In the genomic region with DNA sequence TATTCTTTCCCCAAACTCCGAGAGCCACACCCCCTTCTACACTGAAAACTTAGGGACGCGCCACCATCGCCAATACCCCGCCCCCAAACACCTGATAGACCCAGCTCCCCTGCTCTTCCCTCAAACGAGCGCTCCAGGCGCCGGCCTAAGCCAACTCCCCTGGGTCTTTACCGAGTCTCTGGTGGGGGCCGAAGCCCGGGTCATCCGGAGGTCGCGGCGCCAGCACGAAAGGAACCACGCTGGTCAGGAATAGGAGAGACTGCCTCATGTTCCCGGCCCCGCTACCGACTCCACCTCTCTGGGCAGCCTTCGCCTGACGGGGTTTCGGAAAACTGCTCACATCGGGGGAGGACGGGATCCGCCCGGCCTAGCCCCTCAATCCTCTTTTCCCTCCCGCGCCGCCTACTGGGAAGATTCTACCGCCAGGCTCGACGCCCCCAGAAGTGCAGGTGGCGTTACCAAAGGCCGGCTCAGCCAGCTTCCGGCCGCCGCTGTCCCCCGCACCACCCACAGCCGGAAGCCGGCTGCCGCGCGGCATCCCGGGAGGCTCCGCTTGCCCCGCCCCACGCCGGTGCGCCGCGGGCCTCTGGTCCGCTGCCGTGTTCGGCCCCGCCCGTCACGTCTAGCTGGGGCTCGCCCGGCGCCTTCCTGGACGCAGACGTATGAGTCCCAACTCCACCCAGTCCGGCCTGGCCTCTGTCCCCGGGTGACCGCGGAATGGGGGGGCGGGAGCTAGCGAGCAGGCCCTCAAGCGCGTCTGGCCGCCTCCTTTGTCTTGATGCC, we compare ENCODE assay signal across 8 cellular contexts. TPM values are rescaled to one million over a fixed set of nuclear protein-coding genes. Genes with fewer than 3 reads are reported as not detected.
DNase-seq lines count a peak whose midpoint lies in the region; FAIRE-seq and TF ChIP-seq lines count a peak whose summit lies in the region.

ADAM17 (minus strand) TSS at position 493 of the 783 bp plus-strand sequence; CDS start at position 268, 225 bp downstream.

- H3K4me1 ChIP-seq in ES-I3 (ENCODE audit: insufficient read depth, low read length) = peaks cover 11% of the 10 kb centered on the region; the same call in 1 of the 2 replicates
- peaks cover 10% of the 10 kb centered on the region for H3K4me1 ChIP-seq in stomach smooth muscle (ENCODE audit: control insufficient read depth, insufficient read depth, low read length)

- peak within 1 kb of the TSS; percentile 93 for H3K9ac ChIP-seq in ES-I3 (ENCODE audit: low read depth, low read length)
- H3K9ac ChIP-seq in stomach smooth muscle (ENCODE audit: low read length in 2 of 2) = peak within 1 kb of the TSS; percentile 89 to 94

- peak within 1 kb of the TSS; percentile 99 for H3K27ac Mint-ChIP-seq in neural crest cell (ENCODE audit: unreplicated experiment)

- no peaks in the 10 kb centered on the region for H3K27me3 ChIP-seq in stomach smooth muscle (ENCODE audit: control insufficient read depth in 1 of 2, insufficient read depth in 2 of 2, low read length in 2 of 2)

- peak within 1 kb of the TSS; percentile 94 for H3K4me3 Mint-ChIP-seq in neural crest cell

- peak within 1 kb of the TSS; percentile 95 for H3K27ac ChIP-seq in stomach smooth muscle (ENCODE audit: low read length)

- TF ChIP-seq CTCF in neural crest cell (conservative IDR thresholded peaks at IDR 0.05) = peak; percentile 63

- DNase-seq in H54 (ENCODE audit: insufficient read length, low spot score) (peak; percentile 72), LoVo (ENCODE audit: low spot score) (peak; percentile 94), SHP77 (lab: John Stamatoyannopoulos, UW) (peak; percentile 95 to 97), fibroblast of the conjunctiva (ENCODE audit: low read depth) (peak; percentile 93), neural crest cell (ENCODE audit: low read depth, low spot score) (peak; percentile 94)
- DNase-seq in activated effector memory CD4-positive, alpha-beta T cell treated with anti-CD3 and anti-CD28 coated beads, Interleukin-2, amount 50 U/mL, for 16 hours = peak; percentile 95

- H3K36me3 ChIP-seq in ES-I3 (ENCODE audit: insufficient read depth, low read length) = no peaks in the 10 kb centered on the region
- H3K36me3 ChIP-seq in stomach smooth muscle (ENCODE audit: control insufficient read depth in 2 of 2, insufficient read depth in 2 of 2, low read length in 2 of 2) = no peaks in the 10 kb centered on the region

- peaks cover 7% of the 10 kb centered on the region for H3K36me3 Mint-ChIP-seq in neural crest cell (ENCODE audit: low read depth)

- TF ChIP-seq POLR2A in H54 (IDR thresholded peaks at IDR 0.05; ENCODE audit: low read depth, low read length) = peak; percentile 81; the same call in 1 of the 2 replicates

- H3K9me3 Mint-ChIP-seq in neural crest cell = no peaks in the 10 kb centered on the region

- no peaks in the 10 kb centered on the region for H3K27me3 Mint-ChIP-seq in neural crest cell (ENCODE audit: low read depth)

- H3K9me3 ChIP-seq in ES-I3 (ENCODE audit: control insufficient read depth, insufficient read depth, low read length) = no peaks in the 10 kb centered on the region
- no peaks in the 10 kb centered on the region for H3K9me3 ChIP-seq in stomach smooth muscle (ENCODE audit: control insufficient read depth in 2 of 2, low read length in 2 of 2)

- peak; percentile 20 for FAIRE-seq in H54 (lab: Jason Lieb, UNC)

- peaks cover 44% of the 10 kb centered on the region for H3K4me1 Mint-ChIP-seq in neural crest cell

- peak within 1 kb of the TSS; percentile 74 to 92 for H3K4me3 ChIP-seq in stomach smooth muscle (ENCODE audit: low read length in 2 of 2)

RNA-seq across cellular contexts. Expression of gene ADAM17, which starts in this region (rescaled TPM):
- 39.6 and 39.9 TPM in 2 replicates for total RNA-seq in neural crest cell

Comparison
In these comparisons a context has a peak if more than half of its experiments do, and no peak if none do; other contexts are left out.
1. Peak in every context shown above with its lines: DNase-seq, H3K4me3 ChIP-seq and H3K27ac ChIP-seq.